1 cellular context compared by ENCODE assay signal in the genomic region with DNA sequence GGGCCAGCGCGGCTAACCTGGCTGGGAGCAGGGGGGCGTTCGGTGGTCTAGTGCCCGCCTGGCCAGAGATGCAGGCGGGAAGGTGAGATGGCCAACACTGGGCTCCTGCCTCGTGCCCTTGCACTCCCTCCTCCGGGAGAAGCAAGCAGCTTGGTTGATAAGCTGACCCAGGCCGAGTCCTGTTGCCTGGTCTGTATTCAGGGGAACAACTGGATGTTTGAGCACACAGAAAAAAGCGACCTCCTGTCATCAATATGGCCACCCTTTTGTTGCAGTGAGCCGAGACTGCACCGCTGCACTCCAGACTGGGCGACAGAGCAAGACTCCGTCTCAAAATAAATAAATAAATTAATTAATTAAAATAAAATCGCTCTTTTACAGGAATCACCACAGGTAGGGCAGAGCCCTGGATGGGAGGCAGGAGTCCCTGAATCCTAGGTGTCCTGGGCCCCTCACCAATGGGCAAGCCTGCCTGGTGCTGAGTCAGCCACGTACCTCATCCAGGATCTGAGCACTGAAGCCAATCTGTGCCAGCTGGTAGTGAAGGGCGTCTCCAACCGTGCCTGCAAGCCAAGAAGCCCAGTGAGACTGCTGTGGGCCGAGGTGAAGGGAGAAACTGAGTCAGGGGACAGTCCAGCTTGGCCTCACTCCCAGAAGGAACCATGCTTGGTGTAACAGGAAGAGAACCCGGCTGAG.
A peak's percentile ranks its signal among the peaks of the same experiment; 100 is the strongest.
TF ChIP-seq lines count a peak whose summit lies in the region.

No MANE protein-coding gene starts in this region.

TF ChIP-seq in WTC11, 78 proteins besides CTCF, POLR2A, EP300 and RAD21 (continued from another document):
- TF ChIP-seq, protein P1, sequence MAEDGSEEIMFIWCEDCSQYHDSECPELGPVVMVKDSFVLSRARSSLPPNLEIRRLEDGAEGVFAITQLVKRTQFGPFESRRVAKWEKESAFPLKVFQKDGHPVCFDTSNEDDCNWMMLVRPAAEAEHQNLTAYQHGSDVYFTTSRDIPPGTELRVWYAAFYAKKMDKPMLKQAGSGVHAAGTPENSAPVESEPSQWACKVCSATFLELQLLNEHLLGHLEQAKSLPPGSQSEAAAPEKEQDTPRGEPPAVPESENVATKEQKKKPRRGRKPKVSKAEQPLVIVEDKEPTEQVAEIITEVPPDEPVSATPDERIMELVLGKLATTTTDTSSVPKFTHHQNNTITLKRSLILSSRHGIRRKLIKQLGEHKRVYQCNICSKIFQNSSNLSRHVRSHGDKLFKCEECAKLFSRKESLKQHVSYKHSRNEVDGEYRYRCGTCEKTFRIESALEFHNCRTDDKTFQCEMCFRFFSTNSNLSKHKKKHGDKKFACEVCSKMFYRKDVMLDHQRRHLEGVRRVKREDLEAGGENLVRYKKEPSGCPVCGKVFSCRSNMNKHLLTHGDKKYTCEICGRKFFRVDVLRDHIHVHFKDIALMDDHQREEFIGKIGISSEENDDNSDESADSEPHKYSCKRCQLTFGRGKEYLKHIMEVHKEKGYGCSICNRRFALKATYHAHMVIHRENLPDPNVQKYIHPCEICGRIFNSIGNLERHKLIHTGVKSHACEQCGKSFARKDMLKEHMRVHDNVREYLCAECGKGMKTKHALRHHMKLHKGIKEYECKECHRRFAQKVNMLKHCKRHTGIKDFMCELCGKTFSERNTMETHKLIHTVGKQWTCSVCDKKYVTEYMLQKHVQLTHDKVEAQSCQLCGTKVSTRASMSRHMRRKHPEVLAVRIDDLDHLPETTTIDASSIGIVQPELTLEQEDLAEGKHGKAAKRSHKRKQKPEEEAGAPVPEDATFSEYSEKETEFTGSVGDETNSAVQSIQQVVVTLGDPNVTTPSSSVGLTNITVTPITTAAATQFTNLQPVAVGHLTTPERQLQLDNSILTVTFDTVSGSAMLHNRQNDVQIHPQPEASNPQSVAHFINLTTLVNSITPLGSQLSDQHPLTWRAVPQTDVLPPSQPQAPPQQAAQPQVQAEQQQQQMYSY (CRISPR knock-in tag; IDR thresholded peaks at IDR 0.05) = no peak
- no peak for TF ChIP-seq FOXK1 (CRISPR knock-in tag; IDR thresholded peaks at IDR 0.05)
- no peak for TF ChIP-seq CREB1 (CRISPR knock-in tag; IDR thresholded peaks at IDR 0.05)
- TF ChIP-seq, protein P2, sequence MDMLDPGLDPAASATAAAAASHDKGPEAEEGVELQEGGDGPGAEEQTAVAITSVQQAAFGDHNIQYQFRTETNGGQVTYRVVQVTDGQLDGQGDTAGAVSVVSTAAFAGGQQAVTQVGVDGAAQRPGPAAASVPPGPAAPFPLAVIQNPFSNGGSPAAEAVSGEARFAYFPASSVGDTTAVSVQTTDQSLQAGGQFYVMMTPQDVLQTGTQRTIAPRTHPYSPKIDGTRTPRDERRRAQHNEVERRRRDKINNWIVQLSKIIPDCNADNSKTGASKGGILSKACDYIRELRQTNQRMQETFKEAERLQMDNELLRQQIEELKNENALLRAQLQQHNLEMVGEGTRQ (CRISPR knock-in tag; IDR thresholded peaks at IDR 0.05) = no peak
- 0 out of 2 replicates have a peak, but pooled peaks have one; percentile 69 for TF ChIP-seq TP53 (CRISPR knock-in tag; IDR thresholded peaks at IDR 0.05)
- no peak for TF ChIP-seq ESRRA (CRISPR knock-in tag; IDR thresholded peaks at IDR 0.05; ENCODE audit: borderline replicate concordance)
- TF ChIP-seq, protein P3, sequence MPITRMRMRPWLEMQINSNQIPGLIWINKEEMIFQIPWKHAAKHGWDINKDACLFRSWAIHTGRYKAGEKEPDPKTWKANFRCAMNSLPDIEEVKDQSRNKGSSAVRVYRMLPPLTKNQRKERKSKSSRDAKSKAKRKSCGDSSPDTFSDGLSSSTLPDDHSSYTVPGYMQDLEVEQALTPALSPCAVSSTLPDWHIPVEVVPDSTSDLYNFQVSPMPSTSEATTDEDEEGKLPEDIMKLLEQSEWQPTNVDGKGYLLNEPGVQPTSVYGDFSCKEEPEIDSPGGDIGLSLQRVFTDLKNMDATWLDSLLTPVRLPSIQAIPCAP (CRISPR knock-in tag; IDR thresholded peaks at IDR 0.05) = no peak
- TF ChIP-seq, protein P4, sequence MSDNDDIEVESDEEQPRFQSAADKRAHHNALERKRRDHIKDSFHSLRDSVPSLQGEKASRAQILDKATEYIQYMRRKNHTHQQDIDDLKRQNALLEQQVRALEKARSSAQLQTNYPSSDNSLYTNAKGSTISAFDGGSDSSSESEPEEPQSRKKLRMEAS (CRISPR knock-in tag; IDR thresholded peaks at IDR 0.05) = peak; percentile 25; the same call in 1 of the 2 replicates
